Comparison of ENCODE assay signal across 1 cellular context in genomic region chr1:27522148-27522859, GRCh38.
TF ChIP-seq lines count a peak whose summit lies in the region.

No MANE protein-coding gene starts in this region.

TF ChIP-seq in HepG2, 621 proteins besides CTCF, POLR2A, EP300 and RAD21 (continued from another document and continues in another):
- TF ChIP-seq, protein P1, sequence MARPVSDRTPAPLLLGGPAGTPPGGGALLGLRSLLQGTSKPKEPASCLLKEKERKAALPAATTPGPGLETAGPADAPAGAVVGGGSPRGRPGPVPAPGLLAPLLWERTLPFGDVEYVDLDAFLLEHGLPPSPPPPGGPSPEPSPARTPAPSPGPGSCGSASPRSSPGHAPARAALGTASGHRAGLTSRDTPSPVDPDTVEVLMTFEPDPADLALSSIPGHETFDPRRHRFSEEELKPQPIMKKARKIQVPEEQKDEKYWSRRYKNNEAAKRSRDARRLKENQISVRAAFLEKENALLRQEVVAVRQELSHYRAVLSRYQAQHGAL (CRISPR knock-in tag; IDR thresholded peaks at IDR 0.05; ENCODE audit: not compliant biosample characterization), result no peak
- TF ChIP-seq PHF20 (CRISPR knock-in tag; IDR thresholded peaks at IDR 0.05) (no peak), ZBTB37 (CRISPR knock-in tag; IDR thresholded peaks at IDR 0.05) (no peak; the same call in 1 of the 2 replicates), ZNF672 (CRISPR knock-in tag; IDR thresholded peaks at IDR 0.05) (no peak), ZNF24 (IDR thresholded peaks at IDR 0.05) (no peak), ZNF274 (CRISPR knock-in tag; IDR thresholded peaks at IDR 0.05) (no peak), SKIL (CRISPR knock-in tag; IDR thresholded peaks at IDR 0.05; ENCODE audit: borderline replicate concordance) (no peak), FOXA1 (IDR thresholded peaks at IDR 0.05) (no peak), FOXA1 (CRISPR knock-in tag; IDR thresholded peaks at IDR 0.05) (no peak), ZNF225 (CRISPR knock-in tag; IDR thresholded peaks at IDR 0.05) (peak; percentile 79; the same call in 1 of the 2 replicates), NCOA1 (CRISPR knock-in tag; IDR thresholded peaks at IDR 0.05) (no peak), ZC3H4 (CRISPR knock-in tag; IDR thresholded peaks at IDR 0.05; ENCODE audit: borderline replicate concordance) (no peak), LCORL (IDR thresholded peaks at IDR 0.05) (no peak), LCORL (CRISPR knock-in tag; IDR thresholded peaks at IDR 0.05) (no peak), SKI (IDR thresholded peaks at IDR 0.05; ENCODE audit: partially characterized antibody) (peak; percentile 9), TOE1 (CRISPR knock-in tag; IDR thresholded peaks at IDR 0.05) (no peak), ZFP37 (CRISPR knock-in tag; IDR thresholded peaks at IDR 0.05; ENCODE audit: borderline replicate concordance) (no peak), KAT8 (CRISPR knock-in tag; IDR thresholded peaks at IDR 0.05) (0 out of 2 replicates have a peak, but pooled peaks have one; percentile 4), ZNF18 (CRISPR knock-in tag; IDR thresholded peaks at IDR 0.05; ENCODE audit: insufficient replicate concordance) (no peak), ZNF441 (CRISPR knock-in tag; IDR thresholded peaks at IDR 0.05; ENCODE audit: borderline replicate concordance) (no peak), ZNF567 (CRISPR knock-in tag; IDR thresholded peaks at IDR 0.05; ENCODE audit: borderline replicate concordance) (no peak), MIXL1 (CRISPR knock-in tag; IDR thresholded peaks at IDR 0.05) (no peak), ZNF430 (CRISPR knock-in tag; IDR thresholded peaks at IDR 0.05) (0 out of 2 replicates have a peak, but pooled peaks have one; percentile 22), SATB2 (CRISPR knock-in tag; IDR thresholded peaks at IDR 0.05) (no peak), BORCS8-MEF2B (CRISPR knock-in tag; IDR thresholded peaks at IDR 0.05) (no peak), YEATS4 (CRISPR knock-in tag; IDR thresholded peaks at IDR 0.05; ENCODE audit: borderline replicate concordance) (no peak), JUNB (CRISPR knock-in tag; IDR thresholded peaks at IDR 0.05; ENCODE audit: borderline replicate concordance) (no peak), JDP2 (CRISPR knock-in tag; IDR thresholded peaks at IDR 0.05; ENCODE audit: borderline replicate concordance) (no peak), RNF2 (conservative IDR thresholded peaks at IDR 0.05; ENCODE audit: low read depth) (no peak), ZNF124 (CRISPR knock-in tag; IDR thresholded peaks at IDR 0.05) (no peak), CENPT (CRISPR knock-in tag; IDR thresholded peaks at IDR 0.05; ENCODE audit: low read depth) (no peak), ATM (IDR thresholded peaks at IDR 0.05; ENCODE audit: borderline replicate concordance) (no peak), ZNF790 (CRISPR knock-in tag; IDR thresholded peaks at IDR 0.05; ENCODE audit: borderline replicate concordance) (no peak), ZNF766 (CRISPR knock-in tag; IDR thresholded peaks at IDR 0.05; ENCODE audit: borderline replicate concordance) (no peak), ZNF746 (CRISPR knock-in tag; IDR thresholded peaks at IDR 0.05) (no peak), ZNF143 (CRISPR knock-in tag; IDR thresholded peaks at IDR 0.05) (no peak), ZNF607 (CRISPR knock-in tag; IDR thresholded peaks at IDR 0.05; ENCODE audit: borderline replicate concordance) (no peak), KLF9 (CRISPR knock-in tag; IDR thresholded peaks at IDR 0.05; ENCODE audit: low read depth) (no peak), FOXP1 (IDR thresholded peaks at IDR 0.05) (no peak), FOXP1 (CRISPR knock-in tag; IDR thresholded peaks at IDR 0.05) (no peak), NCOA2 (CRISPR knock-in tag; IDR thresholded peaks at IDR 0.05) (no peak)
- TF ChIP-seq, protein P2, sequence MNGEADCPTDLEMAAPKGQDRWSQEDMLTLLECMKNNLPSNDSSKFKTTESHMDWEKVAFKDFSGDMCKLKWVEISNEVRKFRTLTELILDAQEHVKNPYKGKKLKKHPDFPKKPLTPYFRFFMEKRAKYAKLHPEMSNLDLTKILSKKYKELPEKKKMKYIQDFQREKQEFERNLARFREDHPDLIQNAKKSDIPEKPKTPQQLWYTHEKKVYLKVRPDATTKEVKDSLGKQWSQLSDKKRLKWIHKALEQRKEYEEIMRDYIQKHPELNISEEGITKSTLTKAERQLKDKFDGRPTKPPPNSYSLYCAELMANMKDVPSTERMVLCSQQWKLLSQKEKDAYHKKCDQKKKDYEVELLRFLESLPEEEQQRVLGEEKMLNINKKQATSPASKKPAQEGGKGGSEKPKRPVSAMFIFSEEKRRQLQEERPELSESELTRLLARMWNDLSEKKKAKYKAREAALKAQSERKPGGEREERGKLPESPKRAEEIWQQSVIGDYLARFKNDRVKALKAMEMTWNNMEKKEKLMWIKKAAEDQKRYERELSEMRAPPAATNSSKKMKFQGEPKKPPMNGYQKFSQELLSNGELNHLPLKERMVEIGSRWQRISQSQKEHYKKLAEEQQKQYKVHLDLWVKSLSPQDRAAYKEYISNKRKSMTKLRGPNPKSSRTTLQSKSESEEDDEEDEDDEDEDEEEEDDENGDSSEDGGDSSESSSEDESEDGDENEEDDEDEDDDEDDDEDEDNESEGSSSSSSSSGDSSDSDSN (CRISPR knock-in tag; IDR thresholded peaks at IDR 0.05), result no peak
- TF ChIP-seq, protein P3, sequence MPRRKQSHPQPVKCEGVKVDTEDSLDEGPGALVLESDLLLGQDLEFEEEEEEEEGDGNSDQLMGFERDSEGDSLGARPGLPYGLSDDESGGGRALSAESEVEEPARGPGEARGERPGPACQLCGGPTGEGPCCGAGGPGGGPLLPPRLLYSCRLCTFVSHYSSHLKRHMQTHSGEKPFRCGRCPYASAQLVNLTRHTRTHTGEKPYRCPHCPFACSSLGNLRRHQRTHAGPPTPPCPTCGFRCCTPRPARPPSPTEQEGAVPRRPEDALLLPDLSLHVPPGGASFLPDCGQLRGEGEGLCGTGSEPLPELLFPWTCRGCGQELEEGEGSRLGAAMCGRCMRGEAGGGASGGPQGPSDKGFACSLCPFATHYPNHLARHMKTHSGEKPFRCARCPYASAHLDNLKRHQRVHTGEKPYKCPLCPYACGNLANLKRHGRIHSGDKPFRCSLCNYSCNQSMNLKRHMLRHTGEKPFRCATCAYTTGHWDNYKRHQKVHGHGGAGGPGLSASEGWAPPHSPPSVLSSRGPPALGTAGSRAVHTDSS (CRISPR knock-in tag; conservative IDR thresholded peaks at IDR 0.05), result no peak
- TF ChIP-seq, protein P4, sequence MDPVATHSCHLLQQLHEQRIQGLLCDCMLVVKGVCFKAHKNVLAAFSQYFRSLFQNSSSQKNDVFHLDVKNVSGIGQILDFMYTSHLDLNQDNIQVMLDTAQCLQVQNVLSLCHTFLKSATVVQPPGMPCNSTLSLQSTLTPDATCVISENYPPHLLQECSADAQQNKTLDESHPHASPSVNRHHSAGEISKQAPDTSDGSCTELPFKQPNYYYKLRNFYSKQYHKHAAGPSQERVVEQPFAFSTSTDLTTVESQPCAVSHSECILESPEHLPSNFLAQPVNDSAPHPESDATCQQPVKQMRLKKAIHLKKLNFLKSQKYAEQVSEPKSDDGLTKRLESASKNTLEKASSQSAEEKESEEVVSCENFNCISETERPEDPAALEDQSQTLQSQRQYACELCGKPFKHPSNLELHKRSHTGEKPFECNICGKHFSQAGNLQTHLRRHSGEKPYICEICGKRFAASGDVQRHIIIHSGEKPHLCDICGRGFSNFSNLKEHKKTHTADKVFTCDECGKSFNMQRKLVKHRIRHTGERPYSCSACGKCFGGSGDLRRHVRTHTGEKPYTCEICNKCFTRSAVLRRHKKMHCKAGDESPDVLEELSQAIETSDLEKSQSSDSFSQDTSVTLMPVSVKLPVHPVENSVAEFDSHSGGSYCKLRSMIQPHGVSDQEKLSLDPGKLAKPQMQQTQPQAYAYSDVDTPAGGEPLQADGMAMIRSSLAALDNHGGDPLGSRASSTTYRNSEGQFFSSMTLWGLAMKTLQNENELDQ (CRISPR knock-in tag; IDR thresholded peaks at IDR 0.05; ENCODE audit: borderline replicate concordance), result no peak
- TF ChIP-seq, protein P5, sequence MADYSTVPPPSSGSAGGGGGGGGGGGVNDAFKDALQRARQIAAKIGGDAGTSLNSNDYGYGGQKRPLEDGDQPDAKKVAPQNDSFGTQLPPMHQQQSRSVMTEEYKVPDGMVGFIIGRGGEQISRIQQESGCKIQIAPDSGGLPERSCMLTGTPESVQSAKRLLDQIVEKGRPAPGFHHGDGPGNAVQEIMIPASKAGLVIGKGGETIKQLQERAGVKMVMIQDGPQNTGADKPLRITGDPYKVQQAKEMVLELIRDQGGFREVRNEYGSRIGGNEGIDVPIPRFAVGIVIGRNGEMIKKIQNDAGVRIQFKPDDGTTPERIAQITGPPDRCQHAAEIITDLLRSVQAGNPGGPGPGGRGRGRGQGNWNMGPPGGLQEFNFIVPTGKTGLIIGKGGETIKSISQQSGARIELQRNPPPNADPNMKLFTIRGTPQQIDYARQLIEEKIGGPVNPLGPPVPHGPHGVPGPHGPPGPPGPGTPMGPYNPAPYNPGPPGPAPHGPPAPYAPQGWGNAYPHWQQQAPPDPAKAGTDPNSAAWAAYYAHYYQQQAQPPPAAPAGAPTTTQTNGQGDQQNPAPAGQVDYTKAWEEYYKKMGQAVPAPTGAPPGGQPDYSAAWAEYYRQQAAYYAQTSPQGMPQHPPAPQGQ (CRISPR knock-in tag; IDR thresholded peaks at IDR 0.05; ENCODE audit: borderline replicate concordance), result no peak
- TF ChIP-seq, protein P6, sequence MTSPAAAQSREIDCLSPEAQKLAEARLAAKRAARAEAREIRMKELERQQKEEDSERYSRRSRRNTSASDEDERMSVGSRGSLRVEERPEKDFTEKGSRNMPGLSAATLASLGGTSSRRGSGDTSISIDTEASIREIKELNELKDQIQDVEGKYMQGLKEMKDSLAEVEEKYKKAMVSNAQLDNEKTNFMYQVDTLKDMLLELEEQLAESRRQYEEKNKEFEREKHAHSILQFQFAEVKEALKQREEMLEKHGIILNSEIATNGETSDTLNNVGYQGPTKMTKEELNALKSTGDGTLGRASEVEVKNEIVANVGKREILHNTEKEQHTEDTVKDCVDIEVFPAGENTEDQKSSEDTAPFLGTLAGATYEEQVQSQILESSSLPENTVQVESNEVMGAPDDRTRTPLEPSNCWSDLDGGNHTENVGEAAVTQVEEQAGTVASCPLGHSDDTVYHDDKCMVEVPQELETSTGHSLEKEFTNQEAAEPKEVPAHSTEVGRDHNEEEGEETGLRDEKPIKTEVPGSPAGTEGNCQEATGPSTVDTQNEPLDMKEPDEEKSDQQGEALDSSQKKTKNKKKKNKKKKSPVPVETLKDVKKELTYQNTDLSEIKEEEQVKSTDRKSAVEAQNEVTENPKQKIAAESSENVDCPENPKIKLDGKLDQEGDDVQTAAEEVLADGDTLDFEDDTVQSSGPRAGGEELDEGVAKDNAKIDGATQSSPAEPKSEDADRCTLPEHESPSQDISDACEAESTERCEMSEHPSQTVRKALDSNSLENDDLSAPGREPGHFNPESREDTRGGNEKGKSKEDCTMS (CRISPR knock-in tag; conservative IDR thresholded peaks at IDR 0.05), result no peak
- TF ChIP-seq, protein P7, sequence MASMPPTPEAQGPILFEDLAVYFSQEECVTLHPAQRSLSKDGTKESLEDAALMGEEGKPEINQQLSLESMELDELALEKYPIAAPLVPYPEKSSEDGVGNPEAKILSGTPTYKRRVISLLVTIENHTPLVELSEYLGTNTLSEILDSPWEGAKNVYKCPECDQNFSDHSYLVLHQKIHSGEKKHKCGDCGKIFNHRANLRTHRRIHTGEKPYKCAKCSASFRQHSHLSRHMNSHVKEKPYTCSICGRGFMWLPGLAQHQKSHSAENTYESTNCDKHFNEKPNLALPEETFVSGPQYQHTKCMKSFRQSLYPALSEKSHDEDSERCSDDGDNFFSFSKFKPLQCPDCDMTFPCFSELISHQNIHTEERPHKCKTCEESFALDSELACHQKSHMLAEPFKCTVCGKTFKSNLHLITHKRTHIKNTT (CRISPR knock-in tag; IDR thresholded peaks at IDR 0.05), result no peak
